1 cellular context compared by ENCODE assay signal in genomic region chr6:21111399-21111725, GRCh38.
TF ChIP-seq lines count a peak whose summit lies in the region.

No MANE protein-coding gene starts in this region.

TF ChIP-seq in IMR-90, 13 proteins besides CTCF, POLR2A, EP300 and RAD21:
- TF ChIP-seq BHLHE40 (IDR thresholded peaks at IDR 0.05; ENCODE audit: low read depth, low read length) (no peak), RFX5 (IDR thresholded peaks at IDR 0.05; ENCODE audit: low read depth, low read length) (no peak), CHD1 (IDR thresholded peaks at IDR 0.05; ENCODE audit: low read depth, low read length) (no peak), CEBPB (IDR thresholded peaks at IDR 0.05; ENCODE audit: low read depth, low read length) (no peak)
